24 cellular contexts compared by ENCODE assay signal in the genomic region with DNA sequence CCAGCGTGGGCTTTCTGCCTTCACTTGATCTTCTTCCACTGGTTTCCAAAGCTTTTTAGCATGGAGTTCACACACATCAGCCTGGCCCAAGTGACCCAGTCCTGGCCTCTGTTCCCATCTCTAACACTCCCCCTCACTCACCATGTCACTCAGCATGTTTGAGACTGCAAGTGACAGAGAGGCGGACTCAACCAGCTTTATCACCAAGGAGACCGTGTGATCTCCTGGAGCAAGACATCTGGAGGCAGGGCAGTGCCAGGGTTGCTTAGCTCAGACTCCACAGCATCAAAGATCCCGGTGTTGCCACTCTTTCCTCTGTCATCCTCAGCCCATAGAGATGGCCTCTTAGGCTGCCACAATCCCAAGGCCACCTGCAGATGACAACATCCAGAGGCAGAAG.
"Had no signal": no experiment of that assay in that cellular context is flagged by ENCODE, and none has a peak within 500 bp of the region (broad histone marks: within the 10 kb centered on the region; RNA-seq: fewer than 3 reads in every experiment).

No MANE protein-coding gene starts in this region.

- H3K4me3 Mint-ChIP-seq: endodermal cell; mesothelial cell of epicardium; natural killer cell treated with Interleukin-12 subunit alpha and Interleukin-12 subunit beta and Interleukin-15 and Interleukin-18, amount 100 ng/mL, for 72 hours; stimulated activated naive CD8-positive, alpha-beta T cell treated with anti-CD3 and anti-CD28 coated beads, Interleukin-15, amount 100 ng/mL, for 72 hours had no signal

- ATAC-seq: esophagus mucosa; gastrocnemius medialis; left lung; mucosa of descending colon; psoas muscle; right lobe of liver; stimulated activated naive CD8-positive, alpha-beta T cell treated with anti-CD3 and anti-CD28 coated beads, Interleukin-15, amount 100 ng/mL, for 72 hours; upper lobe of right lung had no signal

- FAIRE-seq: kidney, small intestine had no signal

- H3K27me3 ChIP-seq: ovary, right lobe of liver, transverse colon, uterus had no signal

- H3K36me3 ChIP-seq: gastrocnemius medialis, left lung, ovary, right lobe of liver, suprapubic skin, transverse colon, upper lobe of right lung, uterus had no signal

- DNase-seq: cortex of kidney; endodermal cell; foreskin fibroblast; gastrocnemius medialis; kidney; left lung; mucosa of descending colon; naive B cell; ovary; psoas muscle; right lobe of liver; small intestine; stimulated activated CD4-positive, alpha-beta T cell treated with anti-CD3 and anti-CD28 coated beads, Interleukin-1b, Interleukin-23, amount 100 ng/mL, for 48 hours; stimulated activated CD4-positive, alpha-beta T cell treated with anti-CD3 and anti-CD28 coated beads, Interleukin-4, amount 100 ng/mL, for 1 hour; stimulated activated CD8-positive, alpha-beta memory T cell treated with anti-CD3 and anti-CD28 coated beads, Interleukin-4, amount 100 ng/mL, for 48 hours; stimulated activated naive CD4-positive, alpha-beta T cell; stimulated activated naive CD8-positive, alpha-beta T cell treated with anti-CD3 and anti-CD28 coated beads, Interleukin-15, amount 100 ng/mL, for 72 hours; transverse colon; upper lobe of right lung; uterus had no signal

- H3K36me3 Mint-ChIP-seq: mesothelial cell of epicardium; naive B cell; natural killer cell treated with Interleukin-12 subunit alpha and Interleukin-12 subunit beta and Interleukin-15 and Interleukin-18, amount 100 ng/mL, for 72 hours had no signal

- H3K4me1 Mint-ChIP-seq: endodermal cell; mesothelial cell of epicardium; naive B cell; stimulated activated naive CD8-positive, alpha-beta T cell treated with anti-CD3 and anti-CD28 coated beads, Interleukin-15, amount 100 ng/mL, for 72 hours had no signal

- H3K27ac Mint-ChIP-seq: endodermal cell; mesothelial cell of epicardium; naive B cell; natural killer cell treated with Interleukin-12 subunit alpha and Interleukin-12 subunit beta and Interleukin-15 and Interleukin-18, amount 100 ng/mL, for 72 hours; stimulated activated naive CD8-positive, alpha-beta T cell treated with anti-CD3 and anti-CD28 coated beads, Interleukin-15, amount 100 ng/mL, for 72 hours had no signal

- H3K4me3 ChIP-seq: gastrocnemius medialis, left lung, mucosa of descending colon, ovary, psoas muscle, right lobe of liver, suprapubic skin, transverse colon, upper lobe of right lung, uterus had no signal

- H3K9me3 Mint-ChIP-seq: endodermal cell; mesothelial cell of epicardium; natural killer cell treated with Interleukin-12 subunit alpha and Interleukin-12 subunit beta and Interleukin-15 and Interleukin-18, amount 100 ng/mL, for 72 hours; stimulated activated naive CD8-positive, alpha-beta T cell treated with anti-CD3 and anti-CD28 coated beads, Interleukin-15, amount 100 ng/mL, for 72 hours had no signal
